ENCODE assay signal across 1 cellular context in genomic region chr12:46580445-46580844, GRCh38.
TF ChIP-seq lines count a peak whose summit lies in the region.

No MANE protein-coding gene starts in this region.

TF ChIP-seq in HepG2, 621 proteins besides CTCF, POLR2A, EP300 and RAD21 (continued from another document):
- TF ChIP-seq ZNF263 (CRISPR knock-in tag; IDR thresholded peaks at IDR 0.05) (no peak), GATAD2A (CRISPR knock-in tag; IDR thresholded peaks at IDR 0.05) (0 out of 2 replicates have a peak, but pooled peaks have one; percentile 15), CEBPB (IDR thresholded peaks at IDR 0.05; ENCODE audit: borderline replicate concordance, low read depth, low read length) (peak; percentile 71; the same call in 1 of the 2 replicates), ZBTB37 (CRISPR knock-in tag; IDR thresholded peaks at IDR 0.05) (no peak), NFIB (CRISPR knock-in tag; IDR thresholded peaks at IDR 0.05; ENCODE audit: borderline replicate concordance) (no peak)
- TF ChIP-seq, protein P1, sequence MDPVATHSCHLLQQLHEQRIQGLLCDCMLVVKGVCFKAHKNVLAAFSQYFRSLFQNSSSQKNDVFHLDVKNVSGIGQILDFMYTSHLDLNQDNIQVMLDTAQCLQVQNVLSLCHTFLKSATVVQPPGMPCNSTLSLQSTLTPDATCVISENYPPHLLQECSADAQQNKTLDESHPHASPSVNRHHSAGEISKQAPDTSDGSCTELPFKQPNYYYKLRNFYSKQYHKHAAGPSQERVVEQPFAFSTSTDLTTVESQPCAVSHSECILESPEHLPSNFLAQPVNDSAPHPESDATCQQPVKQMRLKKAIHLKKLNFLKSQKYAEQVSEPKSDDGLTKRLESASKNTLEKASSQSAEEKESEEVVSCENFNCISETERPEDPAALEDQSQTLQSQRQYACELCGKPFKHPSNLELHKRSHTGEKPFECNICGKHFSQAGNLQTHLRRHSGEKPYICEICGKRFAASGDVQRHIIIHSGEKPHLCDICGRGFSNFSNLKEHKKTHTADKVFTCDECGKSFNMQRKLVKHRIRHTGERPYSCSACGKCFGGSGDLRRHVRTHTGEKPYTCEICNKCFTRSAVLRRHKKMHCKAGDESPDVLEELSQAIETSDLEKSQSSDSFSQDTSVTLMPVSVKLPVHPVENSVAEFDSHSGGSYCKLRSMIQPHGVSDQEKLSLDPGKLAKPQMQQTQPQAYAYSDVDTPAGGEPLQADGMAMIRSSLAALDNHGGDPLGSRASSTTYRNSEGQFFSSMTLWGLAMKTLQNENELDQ (CRISPR knock-in tag; IDR thresholded peaks at IDR 0.05; ENCODE audit: borderline replicate concordance): no peak
